Comparison of ENCODE assay signal across 1 cellular context in the genomic region with DNA sequence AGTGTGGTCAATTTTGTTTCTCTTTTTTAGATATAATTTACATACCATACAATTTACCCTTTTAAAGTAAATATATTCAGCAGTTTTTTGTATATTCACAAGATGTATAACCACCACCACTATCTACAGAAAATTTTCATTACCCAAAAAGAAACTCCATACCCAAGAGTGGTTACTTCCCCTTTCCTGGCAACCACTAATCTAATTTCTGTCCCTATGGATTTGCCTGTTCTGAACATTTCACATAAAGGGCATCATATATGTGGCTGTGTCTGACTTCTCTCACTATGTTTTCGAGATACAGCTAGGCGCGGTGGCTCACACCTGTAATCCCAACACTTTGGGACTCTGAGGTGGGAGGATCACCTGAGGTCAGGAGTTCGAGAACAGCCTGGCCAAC.
TF ChIP-seq lines count a peak whose summit lies in the region.

No MANE protein-coding gene starts in this region.

TF ChIP-seq in IMR-90, 13 proteins besides CTCF, POLR2A, EP300 and RAD21:
- TF ChIP-seq, protein P1, sequence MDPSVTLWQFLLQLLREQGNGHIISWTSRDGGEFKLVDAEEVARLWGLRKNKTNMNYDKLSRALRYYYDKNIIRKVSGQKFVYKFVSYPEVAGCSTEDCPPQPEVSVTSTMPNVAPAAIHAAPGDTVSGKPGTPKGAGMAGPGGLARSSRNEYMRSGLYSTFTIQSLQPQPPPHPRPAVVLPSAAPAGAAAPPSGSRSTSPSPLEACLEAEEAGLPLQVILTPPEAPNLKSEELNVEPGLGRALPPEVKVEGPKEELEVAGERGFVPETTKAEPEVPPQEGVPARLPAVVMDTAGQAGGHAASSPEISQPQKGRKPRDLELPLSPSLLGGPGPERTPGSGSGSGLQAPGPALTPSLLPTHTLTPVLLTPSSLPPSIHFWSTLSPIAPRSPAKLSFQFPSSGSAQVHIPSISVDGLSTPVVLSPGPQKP (IDR thresholded peaks at IDR 0.05; ENCODE audit: borderline replicate concordance, low read depth, low read length) = no peak
- no peak for TF ChIP-seq MAFK (IDR thresholded peaks at IDR 0.05; ENCODE audit: low read depth, low read length)
- no peak for TF ChIP-seq RCOR1 (IDR thresholded peaks at IDR 0.05; ENCODE audit: insufficient replicate concordance, low read length)
- TF ChIP-seq RFX5 (IDR thresholded peaks at IDR 0.05; ENCODE audit: low read depth, low read length) = no peak
- TF ChIP-seq MXI1 (IDR thresholded peaks at IDR 0.05; ENCODE audit: borderline replicate concordance, low read depth, low read length) = no peak
- TF ChIP-seq SMC3 (IDR thresholded peaks at IDR 0.05; ENCODE audit: low read depth, low read length) = no peak
- no peak for TF ChIP-seq FOS (IDR thresholded peaks at IDR 0.05; ENCODE audit: low read depth, low read length)
- TF ChIP-seq BHLHE40 (IDR thresholded peaks at IDR 0.05; ENCODE audit: low read depth, low read length) = no peak
- TF ChIP-seq CEBPB (IDR thresholded peaks at IDR 0.05; ENCODE audit: low read depth, low read length) = no peak
- TF ChIP-seq, protein P2, sequence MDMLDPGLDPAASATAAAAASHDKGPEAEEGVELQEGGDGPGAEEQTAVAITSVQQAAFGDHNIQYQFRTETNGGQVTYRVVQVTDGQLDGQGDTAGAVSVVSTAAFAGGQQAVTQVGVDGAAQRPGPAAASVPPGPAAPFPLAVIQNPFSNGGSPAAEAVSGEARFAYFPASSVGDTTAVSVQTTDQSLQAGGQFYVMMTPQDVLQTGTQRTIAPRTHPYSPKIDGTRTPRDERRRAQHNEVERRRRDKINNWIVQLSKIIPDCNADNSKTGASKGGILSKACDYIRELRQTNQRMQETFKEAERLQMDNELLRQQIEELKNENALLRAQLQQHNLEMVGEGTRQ (IDR thresholded peaks at IDR 0.05; ENCODE audit: low read depth, low read length) = no peak
